1 cellular context compared by ENCODE assay signal in the genomic region with DNA sequence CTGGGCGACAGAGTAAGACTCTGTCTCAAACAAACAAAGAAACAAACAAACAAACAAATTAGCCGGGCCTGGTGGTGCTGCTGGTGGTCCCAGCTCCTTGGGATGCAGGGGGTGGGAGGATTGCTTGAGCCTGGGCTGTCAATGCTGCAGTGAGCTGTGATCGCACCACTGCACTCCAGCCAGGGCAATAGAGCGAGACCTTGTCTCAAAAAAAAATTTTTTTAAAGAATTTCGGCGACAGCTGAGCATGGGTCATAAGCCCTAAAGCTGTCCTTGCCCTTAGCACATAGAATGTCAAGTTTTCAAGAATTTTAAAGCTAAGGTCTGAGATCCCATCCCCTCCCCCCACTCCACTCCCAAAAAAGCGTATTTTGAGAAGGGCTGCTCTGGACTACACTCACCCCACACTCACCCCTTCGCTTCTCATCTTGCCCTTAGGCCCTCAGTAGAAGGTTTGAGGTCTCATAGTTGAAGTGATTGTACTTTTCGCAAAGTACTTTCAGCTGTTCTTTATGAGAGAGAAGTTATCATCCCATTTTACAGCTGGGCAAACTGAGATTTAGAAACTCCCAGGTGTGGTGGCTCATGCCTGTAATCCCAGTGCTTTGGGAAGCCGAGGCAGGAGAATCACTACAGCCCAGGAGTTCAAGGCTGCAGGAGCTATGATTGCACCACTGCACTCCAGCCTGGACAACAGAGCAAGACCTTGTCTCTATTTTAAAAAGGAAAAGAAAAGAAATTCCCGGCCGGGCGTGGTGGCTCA.
TF ChIP-seq lines count a peak whose summit lies in the region.

No MANE protein-coding gene starts in this region.

TF ChIP-seq in HCT116, 20 proteins besides CTCF, POLR2A, EP300 and RAD21:
- no peak for TF ChIP-seq CEBPB (IDR thresholded peaks at IDR 0.05; ENCODE audit: low read depth)
- no peak for TF ChIP-seq JUND (IDR thresholded peaks at IDR 0.05)
- TF ChIP-seq ZFX (IDR thresholded peaks at IDR 0.05), result no peak
- no peak for TF ChIP-seq ZNF274 (IDR thresholded peaks at IDR 0.05; ENCODE audit: low read depth, low read length)
- no peak for TF ChIP-seq POLR2AphosphoS5 (IDR thresholded peaks at IDR 0.05; ENCODE audit: low read depth, low read length)
- TF ChIP-seq EZH2phosphoT487 (IDR thresholded peaks at IDR 0.05; ENCODE audit: borderline replicate concordance), result no peak
- TF ChIP-seq, protein P1, sequence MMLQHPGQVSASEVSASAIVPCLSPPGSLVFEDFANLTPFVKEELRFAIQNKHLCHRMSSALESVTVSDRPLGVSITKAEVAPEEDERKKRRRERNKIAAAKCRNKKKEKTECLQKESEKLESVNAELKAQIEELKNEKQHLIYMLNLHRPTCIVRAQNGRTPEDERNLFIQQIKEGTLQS (IDR thresholded peaks at IDR 0.05), result no peak
- no peak for TF ChIP-seq EZH2 (IDR thresholded peaks at IDR 0.05)
- no peak for TF ChIP-seq CBX3 (IDR thresholded peaks at IDR 0.05; ENCODE audit: low read depth)
- TF ChIP-seq SP1 (IDR thresholded peaks at IDR 0.05; ENCODE audit: low read depth), result no peak
- TF ChIP-seq, protein P2, sequence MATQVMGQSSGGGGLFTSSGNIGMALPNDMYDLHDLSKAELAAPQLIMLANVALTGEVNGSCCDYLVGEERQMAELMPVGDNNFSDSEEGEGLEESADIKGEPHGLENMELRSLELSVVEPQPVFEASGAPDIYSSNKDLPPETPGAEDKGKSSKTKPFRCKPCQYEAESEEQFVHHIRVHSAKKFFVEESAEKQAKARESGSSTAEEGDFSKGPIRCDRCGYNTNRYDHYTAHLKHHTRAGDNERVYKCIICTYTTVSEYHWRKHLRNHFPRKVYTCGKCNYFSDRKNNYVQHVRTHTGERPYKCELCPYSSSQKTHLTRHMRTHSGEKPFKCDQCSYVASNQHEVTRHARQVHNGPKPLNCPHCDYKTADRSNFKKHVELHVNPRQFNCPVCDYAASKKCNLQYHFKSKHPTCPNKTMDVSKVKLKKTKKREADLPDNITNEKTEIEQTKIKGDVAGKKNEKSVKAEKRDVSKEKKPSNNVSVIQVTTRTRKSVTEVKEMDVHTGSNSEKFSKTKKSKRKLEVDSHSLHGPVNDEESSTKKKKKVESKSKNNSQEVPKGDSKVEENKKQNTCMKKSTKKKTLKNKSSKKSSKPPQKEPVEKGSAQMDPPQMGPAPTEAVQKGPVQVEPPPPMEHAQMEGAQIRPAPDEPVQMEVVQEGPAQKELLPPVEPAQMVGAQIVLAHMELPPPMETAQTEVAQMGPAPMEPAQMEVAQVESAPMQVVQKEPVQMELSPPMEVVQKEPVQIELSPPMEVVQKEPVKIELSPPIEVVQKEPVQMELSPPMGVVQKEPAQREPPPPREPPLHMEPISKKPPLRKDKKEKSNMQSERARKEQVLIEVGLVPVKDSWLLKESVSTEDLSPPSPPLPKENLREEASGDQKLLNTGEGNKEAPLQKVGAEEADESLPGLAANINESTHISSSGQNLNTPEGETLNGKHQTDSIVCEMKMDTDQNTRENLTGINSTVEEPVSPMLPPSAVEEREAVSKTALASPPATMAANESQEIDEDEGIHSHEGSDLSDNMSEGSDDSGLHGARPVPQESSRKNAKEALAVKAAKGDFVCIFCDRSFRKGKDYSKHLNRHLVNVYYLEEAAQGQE (IDR thresholded peaks at IDR 0.05; ENCODE audit: low read depth), result no peak
- no peak for TF ChIP-seq SRF (IDR thresholded peaks at IDR 0.05; ENCODE audit: low read depth)
- TF ChIP-seq YY1 (IDR thresholded peaks at IDR 0.05; ENCODE audit: extremely low read depth, insufficient replicate concordance, low read depth, low read length), result no peak
- TF ChIP-seq FOSL1 (IDR thresholded peaks at IDR 0.05; ENCODE audit: low read depth), result no peak
- no peak for TF ChIP-seq EGR1 (IDR thresholded peaks at IDR 0.05; ENCODE audit: low read depth)
- no peak for TF ChIP-seq TCF7L2 (IDR thresholded peaks at IDR 0.05; ENCODE audit: borderline replicate concordance, extremely low read depth, insufficient read depth, insufficient read length)
